Comparison of ENCODE assay signal across 1 cellular context in genomic region chr6:7917729-7918128, GRCh38.
A peak's percentile ranks its signal among the peaks of the same experiment; 100 is the strongest.
TF ChIP-seq lines count a peak whose summit lies in the region.

No MANE protein-coding gene starts in this region.

TF ChIP-seq in HepG2, 621 proteins besides CTCF, POLR2A, EP300 and RAD21 (continued from another document and continues in another):
- TF ChIP-seq, protein P1, sequence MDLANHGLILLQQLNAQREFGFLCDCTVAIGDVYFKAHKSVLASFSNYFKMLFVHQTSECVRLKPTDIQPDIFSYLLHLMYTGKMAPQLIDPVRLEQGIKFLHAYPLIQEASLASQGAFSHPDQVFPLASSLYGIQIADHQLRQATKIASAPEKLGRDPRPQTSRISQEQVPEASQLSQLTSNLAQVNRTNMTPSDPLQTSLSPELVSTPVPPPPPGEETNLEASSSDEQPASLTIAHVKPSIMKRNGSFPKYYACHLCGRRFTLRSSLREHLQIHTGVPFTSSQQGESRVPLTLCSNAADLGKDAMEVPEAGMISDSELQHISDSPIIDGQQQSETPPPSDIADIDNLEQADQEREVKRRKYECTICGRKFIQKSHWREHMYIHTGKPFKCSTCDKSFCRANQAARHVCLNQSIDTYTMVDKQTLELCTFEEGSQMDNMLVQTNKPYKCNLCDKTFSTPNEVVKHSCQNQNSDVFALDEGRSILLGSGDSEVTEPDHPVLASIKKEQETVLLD (CRISPR knock-in tag; IDR thresholded peaks at IDR 0.05; ENCODE audit: low read depth): no peak
- TF ChIP-seq FOXO1 (CRISPR knock-in tag; IDR thresholded peaks at IDR 0.05): no peak
- no peak for TF ChIP-seq CENPX (CRISPR knock-in tag; IDR thresholded peaks at IDR 0.05)
- no peak for TF ChIP-seq ZNF766 (CRISPR knock-in tag; IDR thresholded peaks at IDR 0.05; ENCODE audit: borderline replicate concordance)
- TF ChIP-seq FOXP1 (IDR thresholded peaks at IDR 0.05): no peak
- no peak for TF ChIP-seq FOXP1 (CRISPR knock-in tag; IDR thresholded peaks at IDR 0.05)
- TF ChIP-seq ZFP41 (CRISPR knock-in tag; IDR thresholded peaks at IDR 0.05; ENCODE audit: borderline replicate concordance): no peak
- no peak for TF ChIP-seq POLR2AphosphoS5 (IDR thresholded peaks at IDR 0.05; ENCODE audit: low read depth, low read length)
- TF ChIP-seq HMG20A (CRISPR knock-in tag; IDR thresholded peaks at IDR 0.05; ENCODE audit: borderline replicate concordance): peak; percentile 58; the same call in 1 of the 2 replicates
- TF ChIP-seq ZSCAN22 (CRISPR knock-in tag; IDR thresholded peaks at IDR 0.05): no peak
- no peak for TF ChIP-seq ZNF33A (CRISPR knock-in tag; IDR thresholded peaks at IDR 0.05; ENCODE audit: borderline replicate concordance)
- no peak for TF ChIP-seq NFIB (CRISPR knock-in tag; IDR thresholded peaks at IDR 0.05; ENCODE audit: borderline replicate concordance)
- no peak; the same call in 1 of the 2 replicates for TF ChIP-seq ZNF292 (CRISPR knock-in tag; IDR thresholded peaks at IDR 0.05; ENCODE audit: borderline replicate concordance, low read depth)
- TF ChIP-seq ZMYM2 (CRISPR knock-in tag; IDR thresholded peaks at IDR 0.05): no peak
- TF ChIP-seq ZBTB49 (CRISPR knock-in tag; IDR thresholded peaks at IDR 0.05; ENCODE audit: borderline replicate concordance): no peak
- no peak for TF ChIP-seq NR3C1 (CRISPR knock-in tag; IDR thresholded peaks at IDR 0.05)
- TF ChIP-seq SNAPC2 (CRISPR knock-in tag; IDR thresholded peaks at IDR 0.05): 0 out of 2 replicates have a peak, but pooled peaks have one; percentile 30
- TF ChIP-seq ZNF841 (CRISPR knock-in tag; IDR thresholded peaks at IDR 0.05; ENCODE audit: borderline replicate concordance): no peak
- TF ChIP-seq ARNTL (CRISPR knock-in tag; IDR thresholded peaks at IDR 0.05): no peak
- TF ChIP-seq ZNF431 (CRISPR knock-in tag; IDR thresholded peaks at IDR 0.05; ENCODE audit: borderline replicate concordance, low read depth): no peak
- no peak for TF ChIP-seq JUN (CRISPR knock-in tag; IDR thresholded peaks at IDR 0.05)
- no peak for TF ChIP-seq ZFP90 (CRISPR knock-in tag; IDR thresholded peaks at IDR 0.05; ENCODE audit: borderline replicate concordance)
- TF ChIP-seq BATF2 (CRISPR knock-in tag; IDR thresholded peaks at IDR 0.05): no peak
- TF ChIP-seq ZNF780A (CRISPR knock-in tag; IDR thresholded peaks at IDR 0.05): no peak
- TF ChIP-seq, protein P2, sequence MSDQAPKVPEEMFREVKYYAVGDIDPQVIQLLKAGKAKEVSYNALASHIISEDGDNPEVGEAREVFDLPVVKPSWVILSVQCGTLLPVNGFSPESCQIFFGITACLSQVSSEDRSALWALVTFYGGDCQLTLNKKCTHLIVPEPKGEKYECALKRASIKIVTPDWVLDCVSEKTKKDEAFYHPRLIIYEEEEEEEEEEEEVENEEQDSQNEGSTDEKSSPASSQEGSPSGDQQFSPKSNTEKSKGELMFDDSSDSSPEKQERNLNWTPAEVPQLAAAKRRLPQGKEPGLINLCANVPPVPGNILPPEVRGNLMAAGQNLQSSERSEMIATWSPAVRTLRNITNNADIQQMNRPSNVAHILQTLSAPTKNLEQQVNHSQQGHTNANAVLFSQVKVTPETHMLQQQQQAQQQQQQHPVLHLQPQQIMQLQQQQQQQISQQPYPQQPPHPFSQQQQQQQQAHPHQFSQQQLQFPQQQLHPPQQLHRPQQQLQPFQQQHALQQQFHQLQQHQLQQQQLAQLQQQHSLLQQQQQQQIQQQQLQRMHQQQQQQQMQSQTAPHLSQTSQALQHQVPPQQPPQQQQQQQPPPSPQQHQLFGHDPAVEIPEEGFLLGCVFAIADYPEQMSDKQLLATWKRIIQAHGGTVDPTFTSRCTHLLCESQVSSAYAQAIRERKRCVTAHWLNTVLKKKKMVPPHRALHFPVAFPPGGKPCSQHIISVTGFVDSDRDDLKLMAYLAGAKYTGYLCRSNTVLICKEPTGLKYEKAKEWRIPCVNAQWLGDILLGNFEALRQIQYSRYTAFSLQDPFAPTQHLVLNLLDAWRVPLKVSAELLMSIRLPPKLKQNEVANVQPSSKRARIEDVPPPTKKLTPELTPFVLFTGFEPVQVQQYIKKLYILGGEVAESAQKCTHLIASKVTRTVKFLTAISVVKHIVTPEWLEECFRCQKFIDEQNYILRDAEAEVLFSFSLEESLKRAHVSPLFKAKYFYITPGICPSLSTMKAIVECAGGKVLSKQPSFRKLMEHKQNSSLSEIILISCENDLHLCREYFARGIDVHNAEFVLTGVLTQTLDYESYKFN (CRISPR knock-in tag; conservative IDR thresholded peaks at IDR 0.05): peak; percentile 55
- TF ChIP-seq, protein P3, sequence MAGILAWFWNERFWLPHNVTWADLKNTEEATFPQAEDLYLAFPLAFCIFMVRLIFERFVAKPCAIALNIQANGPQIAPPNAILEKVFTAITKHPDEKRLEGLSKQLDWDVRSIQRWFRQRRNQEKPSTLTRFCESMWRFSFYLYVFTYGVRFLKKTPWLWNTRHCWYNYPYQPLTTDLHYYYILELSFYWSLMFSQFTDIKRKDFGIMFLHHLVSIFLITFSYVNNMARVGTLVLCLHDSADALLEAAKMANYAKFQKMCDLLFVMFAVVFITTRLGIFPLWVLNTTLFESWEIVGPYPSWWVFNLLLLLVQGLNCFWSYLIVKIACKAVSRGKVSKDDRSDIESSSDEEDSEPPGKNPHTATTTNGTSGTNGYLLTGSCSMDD (CRISPR knock-in tag; IDR thresholded peaks at IDR 0.05): no peak
- TF ChIP-seq, protein P4, sequence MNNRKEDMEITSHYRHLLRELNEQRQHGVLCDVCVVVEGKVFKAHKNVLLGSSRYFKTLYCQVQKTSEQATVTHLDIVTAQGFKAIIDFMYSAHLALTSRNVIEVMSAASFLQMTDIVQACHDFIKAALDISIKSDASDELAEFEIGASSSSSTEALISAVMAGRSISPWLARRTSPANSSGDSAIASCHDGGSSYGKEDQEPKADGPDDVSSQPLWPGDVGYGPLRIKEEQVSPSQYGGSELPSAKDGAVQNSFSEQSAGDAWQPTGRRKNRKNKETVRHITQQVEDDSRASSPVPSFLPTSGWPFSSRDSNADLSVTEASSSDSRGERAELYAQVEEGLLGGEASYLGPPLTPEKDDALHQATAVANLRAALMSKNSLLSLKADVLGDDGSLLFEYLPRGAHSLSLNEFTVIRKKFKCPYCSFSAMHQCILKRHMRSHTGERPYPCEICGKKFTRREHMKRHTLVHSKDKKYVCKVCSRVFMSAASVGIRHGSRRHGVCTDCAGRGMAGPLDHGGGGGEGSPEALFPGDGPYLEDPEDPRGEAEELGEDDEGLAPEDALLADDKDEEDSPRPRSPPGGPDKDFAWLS (CRISPR knock-in tag; IDR thresholded peaks at IDR 0.05; ENCODE audit: borderline replicate concordance): no peak
- no peak for TF ChIP-seq MLX (CRISPR knock-in tag; IDR thresholded peaks at IDR 0.05)
- TF ChIP-seq U2AF1 (optimal IDR thresholded peaks at IDR 0.05; ENCODE audit: low read depth, low read length): no peak
- TF ChIP-seq, protein P5, sequence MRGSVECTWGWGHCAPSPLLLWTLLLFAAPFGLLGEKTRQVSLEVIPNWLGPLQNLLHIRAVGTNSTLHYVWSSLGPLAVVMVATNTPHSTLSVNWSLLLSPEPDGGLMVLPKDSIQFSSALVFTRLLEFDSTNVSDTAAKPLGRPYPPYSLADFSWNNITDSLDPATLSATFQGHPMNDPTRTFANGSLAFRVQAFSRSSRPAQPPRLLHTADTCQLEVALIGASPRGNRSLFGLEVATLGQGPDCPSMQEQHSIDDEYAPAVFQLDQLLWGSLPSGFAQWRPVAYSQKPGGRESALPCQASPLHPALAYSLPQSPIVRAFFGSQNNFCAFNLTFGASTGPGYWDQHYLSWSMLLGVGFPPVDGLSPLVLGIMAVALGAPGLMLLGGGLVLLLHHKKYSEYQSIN (CRISPR knock-in tag; IDR thresholded peaks at IDR 0.05; ENCODE audit: borderline replicate concordance): no peak
- TF ChIP-seq, protein P6, sequence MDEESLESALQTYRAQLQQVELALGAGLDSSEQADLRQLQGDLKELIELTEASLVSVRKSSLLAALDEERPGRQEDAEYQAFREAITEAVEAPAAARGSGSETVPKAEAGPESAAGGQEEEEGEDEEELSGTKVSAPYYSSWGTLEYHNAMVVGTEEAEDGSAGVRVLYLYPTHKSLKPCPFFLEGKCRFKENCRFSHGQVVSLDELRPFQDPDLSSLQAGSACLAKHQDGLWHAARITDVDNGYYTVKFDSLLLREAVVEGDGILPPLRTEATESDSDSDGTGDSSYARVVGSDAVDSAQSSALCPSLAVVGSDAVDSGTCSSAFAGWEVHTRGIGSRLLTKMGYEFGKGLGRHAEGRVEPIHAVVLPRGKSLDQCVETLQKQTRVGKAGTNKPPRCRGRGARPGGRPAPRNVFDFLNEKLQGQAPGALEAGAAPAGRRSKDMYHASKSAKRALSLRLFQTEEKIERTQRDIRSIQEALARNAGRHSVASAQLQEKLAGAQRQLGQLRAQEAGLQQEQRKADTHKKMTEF (CRISPR knock-in tag; IDR thresholded peaks at IDR 0.05): 0 out of 2 replicates have a peak, but pooled peaks have one; percentile 23
- TF ChIP-seq, protein P7, sequence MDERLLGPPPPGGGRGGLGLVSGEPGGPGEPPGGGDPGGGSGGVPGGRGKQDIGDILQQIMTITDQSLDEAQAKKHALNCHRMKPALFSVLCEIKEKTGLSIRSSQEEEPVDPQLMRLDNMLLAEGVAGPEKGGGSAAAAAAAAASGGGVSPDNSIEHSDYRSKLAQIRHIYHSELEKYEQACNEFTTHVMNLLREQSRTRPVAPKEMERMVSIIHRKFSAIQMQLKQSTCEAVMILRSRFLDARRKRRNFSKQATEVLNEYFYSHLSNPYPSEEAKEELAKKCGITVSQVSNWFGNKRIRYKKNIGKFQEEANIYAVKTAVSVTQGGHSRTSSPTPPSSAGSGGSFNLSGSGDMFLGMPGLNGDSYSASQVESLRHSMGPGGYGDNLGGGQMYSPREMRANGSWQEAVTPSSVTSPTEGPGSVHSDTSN (CRISPR knock-in tag; IDR thresholded peaks at IDR 0.05): no peak
- no peak for TF ChIP-seq JUNB (CRISPR knock-in tag; IDR thresholded peaks at IDR 0.05; ENCODE audit: borderline replicate concordance)
- TF ChIP-seq ZNF451 (CRISPR knock-in tag; IDR thresholded peaks at IDR 0.05): no peak
- TF ChIP-seq BORCS8-MEF2B (CRISPR knock-in tag; IDR thresholded peaks at IDR 0.05): peak; percentile 12; the same call in 1 of the 2 replicates
- TF ChIP-seq U2AF2 (IDR thresholded peaks at IDR 0.05; ENCODE audit: low read depth, low read length): no peak
- TF ChIP-seq PITX1 (CRISPR knock-in tag; IDR thresholded peaks at IDR 0.05): no peak
- 0 out of 2 replicates have a peak, but pooled peaks have one; percentile 35 for TF ChIP-seq ZNF383 (CRISPR knock-in tag; IDR thresholded peaks at IDR 0.05; ENCODE audit: borderline replicate concordance)
- TF ChIP-seq BCL3 (CRISPR knock-in tag; IDR thresholded peaks at IDR 0.05): no peak
- TF ChIP-seq HNRNPK (IDR thresholded peaks at IDR 0.05; ENCODE audit: low read depth, low read length, poor library complexity, severe bottlenecking): no peak
- no peak for TF ChIP-seq ZBTB39 (CRISPR knock-in tag; IDR thresholded peaks at IDR 0.05)
